In genomic region chr21:28235169-28235892, GRCh38 we compare ENCODE assay signal across 13 cellular contexts.
DNase-seq lines count a peak whose midpoint lies in the region; ATAC-seq and TF ChIP-seq lines count a peak whose summit lies in the region.
"Had no signal": no experiment of that assay in that cellular context is flagged by ENCODE, and none has a peak within 500 bp of the region (broad histone marks: within the 10 kb centered on the region; RNA-seq: fewer than 3 reads in every experiment).

No MANE protein-coding gene starts in this region.

- DNase-seq in HT1080 (ENCODE audit: low read depth) (peak; percentile 1), SIG-M5 treated with dmso at 0.1 percent for 504 hours (lab: John Stamatoyannopoulos, UW; ENCODE audit: unreplicated experiment) (peak; percentile 77), pons (ENCODE audit: low spot score) (peak; percentile 55), A172 (ENCODE audit: low spot score) (no peak), NCI-H345 treated with DMSO at 0.1 percent for 48 hours (lab: John Stamatoyannopoulos, UW; ENCODE audit: unreplicated experiment) (no peak), ACHN (no peak)
- DNase-seq: activated CD4-positive, alpha-beta memory T cell treated with anti-CD3 and anti-CD28 coated beads, Interleukin-2, amount 10 ng/mL, durations not matched to agents 7 days and 5 days; NCI-H1694 treated with DMSO at 0.1 percent for 48 hours; psoas muscle; SHP77 had no signal

- H3K9me3 ChIP-seq in gastroesophageal sphincter, result no peaks in the 10 kb centered on the region
- H3K9me3 ChIP-seq: psoas muscle had no signal

- no peak for TF ChIP-seq POLR2A in gastroesophageal sphincter (IDR thresholded peaks at IDR 0.05)

- TF ChIP-seq EP300 in gastroesophageal sphincter (IDR thresholded peaks at IDR 0.05), result no peak

- no peak overlapping the region for H3K4me3 ChIP-seq in gastroesophageal sphincter
- H3K4me3 ChIP-seq: psoas muscle had no signal

- no peaks in the 10 kb centered on the region for H3K36me3 ChIP-seq in gastroesophageal sphincter

- H3K27ac ChIP-seq in gastroesophageal sphincter, result peak overlapping the region in 1 of 4 donors; percentile 6
- H3K27ac ChIP-seq: HL-60, psoas muscle had no signal

- H3K4me1 ChIP-seq in gastroesophageal sphincter, result peaks cover 12 to 47% (median 15%) of the 10 kb centered on the region in 3 donors

- 22 to 80% methylated on average over 2 to 3 of the region's 3 CpGs for WGBS in gastroesophageal sphincter (ENCODE audit: low coverage in 1 of 2), 2 donors

- in situ Hi-C loops in ACHN (cut with HindIII; ENCODE audit: low pct_ligation_motif_present, low pct_unique_long_range_greater_than_20kb, low sequenced_read_pairs), result no loop called here

- ATAC-seq in gastroesophageal sphincter (peak; percentile 61), GM18873 (IDR thresholded peaks at IDR 0.05; ENCODE audit: low FRiP score, unreplicated experiment) (no peak)

- no peaks in the 10 kb centered on the region for H3K27me3 ChIP-seq in gastroesophageal sphincter

- TF ChIP-seq CTCF in gastroesophageal sphincter (IDR thresholded peaks at IDR 0.05), result peak in 1 of 4 experiments; percentile 19

Comparison
In these comparisons a context has a peak if more than half of its experiments do, and no peak if none do; other contexts are left out.
1. DNase-seq: peak in HT1080 (single experiment), SIG-M5 treated with dmso at 0.1 percent for 504 hours (single experiment) and pons (single experiment); none in A172 (single experiment), NCI-H345 treated with DMSO at 0.1 percent for 48 hours (single experiment) and ACHN (single experiment).